In the genomic region with DNA sequence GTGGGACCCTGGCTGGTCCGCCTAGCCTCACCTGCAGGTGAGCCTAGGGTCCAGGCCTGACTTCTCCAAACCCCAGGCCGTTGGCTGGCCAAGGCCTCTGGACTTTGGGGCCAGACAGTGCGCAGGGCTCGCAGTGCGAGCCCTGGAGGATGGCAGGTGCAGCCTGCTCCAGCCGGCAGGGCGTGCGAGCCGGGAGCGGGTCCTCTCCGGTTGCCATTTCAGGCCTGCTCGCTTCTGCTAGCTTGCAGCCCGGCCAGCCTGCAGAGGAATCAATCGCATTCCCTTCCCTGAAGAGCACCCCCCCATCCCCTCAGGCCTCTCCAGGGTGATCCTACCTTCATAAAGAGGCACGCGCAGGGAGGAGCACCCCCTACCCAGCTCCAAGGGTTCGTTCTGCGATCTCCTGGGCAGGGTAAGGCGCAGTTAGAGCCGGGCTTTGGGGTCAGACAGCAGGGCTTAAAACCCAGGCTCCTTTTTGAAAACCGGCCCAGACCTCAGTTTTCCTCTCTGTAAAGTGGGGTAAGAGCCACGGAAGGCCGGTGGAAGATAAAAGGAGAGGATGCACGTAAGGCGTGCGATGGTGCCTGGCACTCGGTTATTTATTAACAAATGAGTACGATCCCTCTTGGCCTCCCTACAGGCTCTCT, we compare ENCODE assay signal across 33 cellular contexts. TPM values are rescaled to one million over a fixed set of nuclear protein-coding genes. Genes with fewer than 3 reads are reported as not detected.
DNase-seq lines count a peak whose midpoint lies in the region; ATAC-seq, FAIRE-seq and TF ChIP-seq lines count a peak whose summit lies in the region.
"Had no signal": no experiment of that assay in that cellular context is flagged by ENCODE, and none has a peak within 500 bp of the region (broad histone marks: within the 10 kb centered on the region; RNA-seq: fewer than 3 reads in every experiment).

No MANE protein-coding gene starts in this region.

- CTCF ChIA-PET in H1 (lab: Charles Lee; ENCODE audit: partially characterized antibody) = interaction anchor here (1.1 kb wide), 1 partner anchor 12 kb away, joined by 3 read pairs; no protein-coding TSS in a partner anchor

- H3K14ac ChIP-seq in H1 (ENCODE audit: insufficient read length) = no peak overlapping the region

- H3K9ac ChIP-seq in H1 (replicated peaks in 1 of 4; ENCODE audit: extremely low read depth in 1 of 4, low read depth in 3 of 4, low read length in 3 of 4) = no peak overlapping the region

- H2BK5ac ChIP-seq in H1 (ENCODE audit: low read depth, low read length) = no peak overlapping the region

- peaks cover 17% of the 10 kb centered on the region for H3K23me2 ChIP-seq in H1 (ENCODE audit: low read depth, low read length)

- H3K27ac ChIP-seq in H1 (ENCODE audit: low read depth, low read length) (no peak overlapping the region), SJCRH30 (no peak overlapping the region)
- H3K27ac ChIP-seq: gastroesophageal sphincter, thyroid gland, uterus had no signal

- H4K5ac ChIP-seq in H1 (ENCODE audit: insufficient read length, low read depth, low read length) = no peak overlapping the region

- no peak overlapping the region for H3K4me3 Mint-ChIP-seq in natural killer cell treated with Interleukin-12 subunit alpha and Interleukin-12 subunit beta and Interleukin-15 and Interleukin-18, amount 100 ng/mL, for 72 hours
- H3K4me3 Mint-ChIP-seq in natural killer cell (no peak overlapping the region), memory B cell (no peak overlapping the region)
- H3K4me3 Mint-ChIP-seq: activated naive CD8-positive, alpha-beta T cell; CD4-positive, CD25-positive, alpha-beta regulatory T cell; nephron progenitor cell; T-helper 2 cell treated with Interferon-gamma antibody and Interleukin-4, amounts not matched to agents 5 μg/mL and 100 μg/mL, for 36 hours had no signal

- H3K79me2 ChIP-seq in H1 (ENCODE audit: control insufficient read depth in 1 of 2, insufficient read depth in 2 of 2, low read length in 2 of 2) = no peaks in the 10 kb centered on the region

- H2AK5ac ChIP-seq in H1 (ENCODE audit: low read depth, low read length) = no peak overlapping the region

- H4K8ac ChIP-seq in H1 (ENCODE audit: extremely low read depth, insufficient read depth, low read length) = no peak overlapping the region

- no peak overlapping the region for H2BK20ac ChIP-seq in H1 (ENCODE audit: low read length)

- peak overlapping the region; percentile 60; the same call in 1 of the 2 replicates for H3K18ac ChIP-seq in H1 (ENCODE audit: extremely low read depth, low read length)

- intact Hi-C loops in natural killer cell (cut with micrococcal nuclease) = no loop called here

- H2AFZ ChIP-seq in H1 (ENCODE audit: low read length) = no peak overlapping the region

- peaks cover 63 to 74% (median 71%) of the 10 kb centered on the region in 4 experiments for H3K27me3 ChIP-seq in H1 (replicated peaks in 1 of 4; ENCODE audit: control insufficient read depth in 3 of 4, extremely low read depth in 1 of 4, insufficient read depth in 3 of 4, low read length in 3 of 4)
- no peaks in the 10 kb centered on the region for H3K27me3 ChIP-seq in SJCRH30

- H3K9me3 ChIP-seq in H1 (ENCODE audit: insufficient read depth in 2 of 2, low read depth in 1 of 2, low read length in 1 of 2) (no peaks in the 10 kb centered on the region), SJCRH30 (replicated peaks) (no peaks in the 10 kb centered on the region)
- H3K9me3 ChIP-seq: gastroesophageal sphincter, MG63, thyroid gland, uterus had no signal

- no peak for ATAC-seq in natural killer cell treated with Interleukin-12 subunit alpha and Interleukin-12 subunit beta and Interleukin-15 and Interleukin-18, amount 100 ng/mL, for 72 hours
- no peak for ATAC-seq in natural killer cell
- no peak for ATAC-seq in memory B cell (ENCODE audit: low read depth)
- ATAC-seq in HG03442 (IDR thresholded peaks at IDR 0.05; ENCODE audit: unreplicated experiment) = no peak
- ATAC-seq: gastroesophageal sphincter, PC-3, sciatic nerve had no signal

- peaks cover 2 to 22% of the 10 kb centered on the region in 2 experiments for H4K20me1 ChIP-seq in H1 (replicated peaks in 1 of 2; ENCODE audit: control insufficient read depth in 1 of 2, insufficient read depth in 2 of 2, low read length in 2 of 2)

- FAIRE-seq in H1 (lab: Jason Lieb, UNC) = no peak
- FAIRE-seq: A204.1 had no signal

- H3K27ac Mint-ChIP-seq in natural killer cell treated with Interleukin-12 subunit alpha and Interleukin-12 subunit beta and Interleukin-15 and Interleukin-18, amount 100 ng/mL, for 72 hours = no peak overlapping the region
- H3K27ac Mint-ChIP-seq in natural killer cell (no peak overlapping the region), memory B cell (peak overlapping the region; percentile 7)
- H3K27ac Mint-ChIP-seq: activated naive CD8-positive, alpha-beta T cell; nephron progenitor cell; T-helper 2 cell treated with Interferon-gamma antibody and Interleukin-4, amounts not matched to agents 5 μg/mL and 100 μg/mL, for 36 hours had no signal

- peak overlapping the region in 3 of 4 experiments; percentile 10 to 65 (median 45); a peak in 6 of 8 replicates for H3K4me3 ChIP-seq in H1 (ENCODE audit: extremely low read depth in 1 of 4, insufficient read depth in 2 of 4, low read depth in 3 of 4, low read length in 4 of 4)
- no peak overlapping the region for H3K4me3 ChIP-seq in SJCRH30
- H3K4me3 ChIP-seq: gastroesophageal sphincter, MG63, thyroid gland, uterus had no signal

- TF ChIP-seq CTCF in natural killer cell (IDR thresholded peaks at IDR 0.05) (no peak), H1 (IDR thresholded peaks at IDR 0.05; ENCODE audit: control extremely low read depth in 1 of 3, insufficient read depth in 1 of 3, low read depth in 1 of 3, low read length in 3 of 3) (no peak)

- no peak overlapping the region for H3K23ac ChIP-seq in H1 (ENCODE audit: insufficient read length)

- no peak for TF ChIP-seq RAD21 in H1 (IDR thresholded peaks at IDR 0.05 in 1 of 2, conservative IDR thresholded peaks at IDR 0.05 in 1 of 2; ENCODE audit: low read depth in 2 of 2, low read length in 2 of 2)

- H3K79me1 ChIP-seq in H1 (ENCODE audit: low read depth, low read length) = no peaks in the 10 kb centered on the region

- no peak overlapping the region for H2BK120ac ChIP-seq in H1 (replicated peaks; ENCODE audit: low read depth, low read length)

- peaks cover 39 to 48% of the 10 kb centered on the region in 2 donors for H3K27me3 Mint-ChIP-seq in natural killer cell treated with Interleukin-12 subunit alpha and Interleukin-12 subunit beta and Interleukin-15 and Interleukin-18, amount 100 ng/mL, for 72 hours
- H3K27me3 Mint-ChIP-seq in natural killer cell (ENCODE audit: low read depth in 2 of 2) (peaks cover 56 to 60% of the 10 kb centered on the region in 2 donors), memory B cell (peaks cover 22% of the 10 kb centered on the region)

- no peaks in the 10 kb centered on the region for H3K9me3 Mint-ChIP-seq in natural killer cell treated with Interleukin-12 subunit alpha and Interleukin-12 subunit beta and Interleukin-15 and Interleukin-18, amount 100 ng/mL, for 72 hours
- H3K9me3 Mint-ChIP-seq in natural killer cell = no peaks in the 10 kb centered on the region
- no peaks in the 10 kb centered on the region for H3K9me3 Mint-ChIP-seq in memory B cell
- H3K9me3 Mint-ChIP-seq: nephron progenitor cell; T-helper 2 cell treated with Interferon-gamma antibody and Interleukin-4, amounts not matched to agents 5 μg/mL and 100 μg/mL, for 36 hours had no signal

- H2BK15ac ChIP-seq in H1 (ENCODE audit: low read length) = no peak overlapping the region

- no peak for TF ChIP-seq POLR2A in H1 (IDR thresholded peaks at IDR 0.05; ENCODE audit: control extremely low read depth in 1 of 2, low read depth in 2 of 2, low read length in 2 of 2)

- no peak overlapping the region for H2BK12ac ChIP-seq in H1 (ENCODE audit: low read depth, low read length)

- POLR2A ChIA-PET in H1 (lab: Charles Lee; ENCODE audit: partially characterized antibody) = interaction anchor here (2.9 kb wide), 1 partner anchor 81 kb away, joined by 10 read pairs; the partner anchor contains the start of genes DDX31 and GTF3C4

- H3K56ac ChIP-seq in H1 (replicated peaks; ENCODE audit: insufficient read length, low read depth, low read length) = no peak overlapping the region

- peaks cover 6 to 13% of the 10 kb centered on the region in 2 donors for H3K4me1 Mint-ChIP-seq in natural killer cell treated with Interleukin-12 subunit alpha and Interleukin-12 subunit beta and Interleukin-15 and Interleukin-18, amount 100 ng/mL, for 72 hours (ENCODE audit: low read depth in 2 of 2)
- H3K4me1 Mint-ChIP-seq in natural killer cell (peaks cover 7 to 15% of the 10 kb centered on the region in 2 donors), memory B cell (peaks cover 17% of the 10 kb centered on the region)

- H3K36me3 ChIP-seq in H1 (ENCODE audit: control insufficient read depth in 2 of 4, insufficient read depth in 4 of 4, low read length in 3 of 4) = no peaks in the 10 kb centered on the region
- H3K36me3 ChIP-seq in SJCRH30 = 0 out of 2 replicates have a peak, but pooled peaks cover 2% of the 10 kb centered on the region
- H3K36me3 ChIP-seq: MG63, uterus had no signal

- no peak for TF ChIP-seq EP300 in H1 (IDR thresholded peaks at IDR 0.05; ENCODE audit: borderline replicate concordance in 1 of 2, low read depth in 2 of 2, low read length in 2 of 2)

- no peak overlapping the region for H3K4ac ChIP-seq in H1 (replicated peaks; ENCODE audit: insufficient read length, low read depth, low read length)

- peak overlapping the region; percentile 86 to 89 for H3K4me2 ChIP-seq in H1 (ENCODE audit: insufficient read depth in 1 of 2, low read depth in 2 of 2, low read length in 2 of 2)

- in situ Hi-C loops in KBM-7 (cut with MboI; ENCODE audit: low pct_unique_long_range_greater_than_20kb, low sequenced_read_pairs) = no loop called here

- peaks cover 5% of the 10 kb centered on the region for H3K36me3 Mint-ChIP-seq in natural killer cell treated with Interleukin-12 subunit alpha and Interleukin-12 subunit beta and Interleukin-15 and Interleukin-18, amount 100 ng/mL, for 72 hours
- H3K36me3 Mint-ChIP-seq in natural killer cell (no peaks in the 10 kb centered on the region), memory B cell (peaks cover 6% of the 10 kb centered on the region)

- H3K4me1 ChIP-seq in H1 (replicated peaks in 1 of 4; ENCODE audit: control insufficient read depth in 3 of 4, insufficient read depth in 4 of 4, low read length in 3 of 4) = peaks cover 3 to 77% (median 47%) of the 10 kb centered on the region in 4 experiments
- no peaks in the 10 kb centered on the region for H3K4me1 ChIP-seq in SJCRH30
- H3K4me1 ChIP-seq: uterus had no signal

- 4% methylated on average over 28 of the region's 28 CpGs; no CpG with 5 or more reads in 1 of the 2 experiments for WGBS in H1 (ENCODE audit: extremely low coverage in 1 of 2, insufficient coverage in 1 of 2, insufficient read length in 1 of 2, insufficient replicate concordance in 2 of 2, low coverage in 1 of 2, low lambda C conversion rate in 2 of 2, missing lambda C conversion rate in 1 of 2), 2 experiments

- DNase-seq in natural killer cell treated with Interleukin-12 subunit alpha and Interleukin-12 subunit beta and Interleukin-15 and Interleukin-18, amount 100 ng/mL, for 72 hours (ENCODE audit: low spot score) = peak; percentile 54
- DNase-seq in natural killer cell (no peak), H1 (ENCODE audit: low read depth in 1 of 2, low spot score in 2 of 2) (peak in 1 of 2 experiments; percentile 63), memory B cell (ENCODE audit: low spot score in 2 of 2) (no peak), KBM-7 (no peak), SJCRH30 (no peak)
- DNase-seq in activated CD4-positive, alpha-beta T cell treated with anti-CD3 and anti-CD28 coated beads for 48 hours = no peak
- DNase-seq: activated CD4-positive, alpha-beta T cell treated with anti-CD3 and anti-CD28 coated beads for 4 hours; AML-193; CD4-positive, CD25-positive, alpha-beta regulatory T cell; hippocampal formation; islet precursor cell; KG1; MG63; NCI-H1105 treated with DMSO at 0.1 percent for 48 hours; NCI-H2029; NCI-H526 treated with DMSO at 0.1 percent for 48 hours; nephron progenitor cell; PC-3; stimulated activated CD8-positive, alpha-beta memory T cell treated with anti-CD3 and anti-CD28 coated beads, Interleukin-4, amount 100 ng/mL, for 48 hours; thyroid gland; uterus had no signal

- peak overlapping the region; percentile 12 for H4K91ac ChIP-seq in H1 (replicated peaks; ENCODE audit: insufficient read length, low read length)

RNA-seq across cellular contexts. Expression of gene BARHL1, which starts 6.2 kb away (rescaled TPM):
- total RNA-seq in natural killer cell treated with Interleukin-12 subunit alpha and Interleukin-12 subunit beta and Interleukin-15 and Interleukin-18, amount 100 ng/mL, for 72 hours = not detected
- total RNA-seq in natural killer cell = not detected
- total RNA-seq in H1 (2021; fragmentation: NEBNext Ultra II Directional; extraction: Animal tissue kit (Norgen Biotek cat#: 25700)) = not detected in 2 replicates
- 0.06 TPM in 1 of 2 replicates, not detected in the other for polyA plus RNA-seq in H1 (2011; rRNA removed)
- polyA plus RNA-seq in H1 (2011; cell fraction: cytosol; rRNA removed) = 0.03 TPM
- polyA plus RNA-seq in H1 (2011; cell fraction: nucleus; rRNA removed) = 0.14 TPM
- not detected in 4 replicates for polyA plus RNA-seq in H1 (2012, experiment 1 of 2)
- polyA plus RNA-seq in H1 (2012, experiment 2 of 2) = not detected
- polyA plus RNA-seq in H1 (2013, experiment 1 of 2) = not detected
- not detected for polyA plus RNA-seq in H1 (2013, experiment 2 of 2)
- polyA minus RNA-seq in H1 (2011; rRNA and poly(A)+ RNA removed) = not detected in 2 replicates
- polyA minus RNA-seq in H1 (2011; cell fraction: cytosol; rRNA and poly(A)+ RNA removed) = not detected
- polyA minus RNA-seq in H1 (2011; cell fraction: nucleus; rRNA and poly(A)+ RNA removed) = not detected
- not detected in 2 replicates for total RNA-seq in SJCRH30 (2014; rRNA removed; shearing (Covaris generic))
- total RNA-seq: CD4-positive, CD25-positive, alpha-beta regulatory T cell; chondrocyte; Daoy; gastroesophageal sphincter; HT-29; liver; mononuclear cell; PC-3; sciatic nerve; thyroid gland; uterus had no signal
- polyA plus RNA-seq: CD4-positive, CD25-positive, alpha-beta regulatory T cell; liver had no signal
